ENCODE assay signal across 11 cellular contexts in genomic region chr1:235423214-235423652, GRCh38. TPM values are rescaled to one million over a fixed set of nuclear protein-coding genes. Genes with fewer than 3 reads are reported as not detected.
A peak's percentile ranks its signal among the peaks of the same experiment; 100 is the strongest.
DNase-seq lines count a peak whose midpoint lies in the region; ATAC-seq and TF ChIP-seq lines count a peak whose summit lies in the region.
"Had no signal": no experiment of that assay in that cellular context is flagged by ENCODE, and none has a peak within 500 bp of the region (broad histone marks: within the 10 kb centered on the region; RNA-seq: fewer than 3 reads in every experiment).

No MANE protein-coding gene starts in this region.

- H3K4me3 Mint-ChIP-seq in activated naive CD4-positive, alpha-beta T cell treated with anti-CD3 and anti-CD28 coated beads, Interleukin-2, amount 50 U/mL, for 24 hours: no peak overlapping the region
- H3K4me3 Mint-ChIP-seq in stimulated activated naive B cell treated with anti-CD40 and anti-IgM and Interleukin-4, amounts not matched to agents 10 μg/mL and 1 μg/mL and 100 μg/mL, for 72 hours: peak overlapping the region in 1 of 2 donors; percentile 2
- H3K4me3 Mint-ChIP-seq in type B pancreatic cell: no peak overlapping the region

- H3K27me3 Mint-ChIP-seq in activated naive CD4-positive, alpha-beta T cell treated with anti-CD3 and anti-CD28 coated beads, Interleukin-2, amount 50 U/mL, for 24 hours: no peaks in the 10 kb centered on the region
- H3K27me3 Mint-ChIP-seq in stimulated activated naive B cell treated with anti-CD40 and anti-IgM and Interleukin-4, amounts not matched to agents 10 μg/mL and 1 μg/mL and 100 μg/mL, for 72 hours: no peaks in the 10 kb centered on the region
- no peaks in the 10 kb centered on the region for H3K27me3 Mint-ChIP-seq in type B pancreatic cell

- H3K9me3 Mint-ChIP-seq in activated naive CD4-positive, alpha-beta T cell treated with anti-CD3 and anti-CD28 coated beads, Interleukin-2, amount 50 U/mL, for 24 hours: no peaks in the 10 kb centered on the region
- no peaks in the 10 kb centered on the region for H3K9me3 Mint-ChIP-seq in stimulated activated naive B cell treated with anti-CD40 and anti-IgM and Interleukin-4, amounts not matched to agents 10 μg/mL and 1 μg/mL and 100 μg/mL, for 72 hours
- H3K9me3 Mint-ChIP-seq in type B pancreatic cell: no peaks in the 10 kb centered on the region

- peaks cover 30% of the 10 kb centered on the region for H3K4me1 Mint-ChIP-seq in activated naive CD4-positive, alpha-beta T cell treated with anti-CD3 and anti-CD28 coated beads, Interleukin-2, amount 50 U/mL, for 24 hours
- peaks cover 14 to 22% of the 10 kb centered on the region in 2 donors for H3K4me1 Mint-ChIP-seq in stimulated activated naive B cell treated with anti-CD40 and anti-IgM and Interleukin-4, amounts not matched to agents 10 μg/mL and 1 μg/mL and 100 μg/mL, for 72 hours
- peaks cover 27% of the 10 kb centered on the region for H3K4me1 Mint-ChIP-seq in type B pancreatic cell (ENCODE audit: unreplicated experiment)

- peaks cover 1% of the 10 kb centered on the region for H3K36me3 Mint-ChIP-seq in activated naive CD4-positive, alpha-beta T cell treated with anti-CD3 and anti-CD28 coated beads, Interleukin-2, amount 50 U/mL, for 24 hours
- H3K36me3 Mint-ChIP-seq in stimulated activated naive B cell treated with anti-CD40 and anti-IgM and Interleukin-4, amounts not matched to agents 10 μg/mL and 1 μg/mL and 100 μg/mL, for 72 hours: peaks cover 15 to 24% of the 10 kb centered on the region in 2 donors
- H3K36me3 Mint-ChIP-seq in type B pancreatic cell: peaks cover 7% of the 10 kb centered on the region

- in situ Hi-C loops in KBM-7 (cut with MboI; ENCODE audit: low pct_unique_long_range_greater_than_20kb, low sequenced_read_pairs): no loop called here

- ATAC-seq in stimulated activated naive B cell treated with anti-CD40 and anti-IgM and Interleukin-4, amounts not matched to agents 10 μg/mL and 1 μg/mL and 100 μg/mL, for 72 hours (replicated peaks): peak; percentile 84 to 88
- ATAC-seq: HepG2 had no signal

- TF ChIP-seq CTCF in type B pancreatic cell (conservative IDR thresholded peaks at IDR 0.05): no peak

- DNase-seq in activated T-cell treated with anti-CD3 and anti-CD28 coated beads for 1 hour (ENCODE audit: low read depth): peak; percentile 4
- DNase-seq in activated T-cell treated with anti-CD3 and anti-CD28 coated beads, Interleukin-2, amount 50 U/mL, for 1 hour: no peak
- peak; percentile 70 for DNase-seq in KBM-7
- no peak for DNase-seq in stimulated activated naive B cell treated with anti-CD40 and anti-IgM and Interleukin-4, amounts not matched to agents 10 μg/mL and 1 μg/mL and 100 μg/mL, for 72 hours
- no peak for DNase-seq in type B pancreatic cell (ENCODE audit: extremely low spot score, unreplicated experiment)
- no peak for DNase-seq in islet precursor cell
- no peak for DNase-seq in HuH-7.5 (ENCODE audit: low spot score)
- DNase-seq: Right ventricle myocardium superior, stomach had no signal

- H3K27ac Mint-ChIP-seq in activated naive CD4-positive, alpha-beta T cell treated with anti-CD3 and anti-CD28 coated beads, Interleukin-2, amount 50 U/mL, for 24 hours: peak overlapping the region; percentile 46
- peak overlapping the region; percentile 77 for H3K27ac Mint-ChIP-seq in stimulated activated naive B cell treated with anti-CD40 and anti-IgM and Interleukin-4, amounts not matched to agents 10 μg/mL and 1 μg/mL and 100 μg/mL, for 72 hours
- no peak overlapping the region for H3K27ac Mint-ChIP-seq in type B pancreatic cell

RNA-seq across cellular contexts. Expression of gene TBCE, which starts 56.0 kb away (rescaled TPM):
- 25.2 and 30.3 TPM in 2 replicates for total RNA-seq in type B pancreatic cell (ENCODE audit: low replicate concordance)

Comparison
In these comparisons a context has a peak if more than half of its experiments do, and no peak if none do; other contexts are left out.
1. DNase-seq: peak in activated T-cell treated with anti-CD3 and anti-CD28 coated beads for 1 hour (single experiment) and KBM-7 (single experiment); none in activated T-cell treated with anti-CD3 and anti-CD28 coated beads, Interleukin-2, amount 50 U/mL, for 1 hour (single experiment), stimulated activated naive B cell treated with anti-CD40 and anti-IgM and Interleukin-4, amounts not matched to agents 10 μg/mL and 1 μg/mL and 100 μg/mL, for 72 hours (single experiment), type B pancreatic cell (single experiment), islet precursor cell (single experiment) and HuH-7.5 (single experiment).